Comparison of ENCODE assay signal across 8 cellular contexts in the genomic region with DNA sequence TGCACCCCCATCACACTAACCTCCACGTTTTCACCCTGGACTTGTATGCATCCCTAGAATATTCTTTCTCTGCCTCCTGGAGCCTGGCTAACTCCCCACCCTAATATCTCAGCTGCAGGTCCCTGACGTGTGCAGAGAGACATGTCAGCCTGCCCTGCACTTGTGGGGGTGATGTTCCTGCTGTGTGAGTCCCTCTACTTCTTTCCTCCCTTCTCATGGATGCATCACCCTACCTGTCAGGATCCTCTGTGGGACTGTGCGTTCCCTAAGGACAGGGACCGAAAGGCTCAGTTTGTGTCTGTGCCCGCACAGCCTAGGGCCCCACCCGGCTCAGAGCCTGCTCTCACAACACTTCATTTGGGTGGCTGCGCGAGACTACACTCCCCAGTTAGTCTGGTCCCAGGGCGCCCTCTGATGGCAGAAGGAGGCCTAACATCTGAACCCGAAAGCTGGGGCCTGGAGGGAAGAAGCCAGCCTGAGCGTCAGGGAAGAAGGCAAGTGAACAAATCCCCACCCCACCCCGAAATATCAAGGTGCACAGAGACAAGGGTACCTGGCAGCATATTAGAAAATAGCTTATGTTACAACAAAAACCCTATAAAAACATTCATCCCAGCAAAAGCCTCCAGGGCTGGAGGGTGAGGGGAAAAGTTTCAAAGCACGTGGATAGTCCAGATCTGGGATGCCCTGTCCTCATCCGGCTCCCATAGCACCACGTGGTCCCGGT. TPM values are rescaled to one million over a fixed set of nuclear protein-coding genes. Genes with fewer than 3 reads are reported as not detected.
A peak's percentile ranks its signal among the peaks of the same experiment; 100 is the strongest.
DNase-seq lines count a peak whose midpoint lies in the region; ATAC-seq and TF ChIP-seq lines count a peak whose summit lies in the region.

No MANE protein-coding gene starts in this region.

- peak overlapping the region; percentile 100 for H3K4me3 ChIP-seq in CD4-positive, CD25-positive, alpha-beta regulatory T cell (ENCODE audit: low read depth, low read length)
- H3K4me3 ChIP-seq in uterus, result no peak overlapping the region

- ATAC-seq in CD4-positive, CD25-positive, alpha-beta regulatory T cell (ENCODE audit: low read depth in 2 of 2), result peak; percentile 78 to 86
- ATAC-seq in GM21619 (IDR thresholded peaks at IDR 0.05; ENCODE audit: unreplicated experiment) (peak; percentile 38), left cardiac atrium (peak; percentile 91 to 92)
- peak; percentile 62 for ATAC-seq in activated naive CD8-positive, alpha-beta T cell treated with anti-CD3 and anti-CD28 coated beads, Interleukin-2, amount 50 U/mL, for 24 hours

- H3K27ac ChIP-seq in CD4-positive, CD25-positive, alpha-beta regulatory T cell (ENCODE audit: insufficient read depth, low read length, poor library complexity, severe bottlenecking), result peak overlapping the region; percentile 70
- no peak overlapping the region for H3K27ac ChIP-seq in uterus

- peak overlapping the region; percentile 92 to 100 (median 97) for H3K27ac Mint-ChIP-seq in CD4-positive, CD25-positive, alpha-beta regulatory T cell
- peak overlapping the region; percentile 87 for H3K27ac Mint-ChIP-seq in activated naive CD8-positive, alpha-beta T cell treated with anti-CD3 and anti-CD28 coated beads, Interleukin-2, amount 50 U/mL, for 24 hours

- H3K27me3 ChIP-seq in CD4-positive, CD25-positive, alpha-beta regulatory T cell (ENCODE audit: control insufficient read depth, insufficient read depth, low read length), result no peaks in the 10 kb centered on the region
- H3K27me3 ChIP-seq in uterus, result no peaks in the 10 kb centered on the region

- H3K9me3 ChIP-seq in CD4-positive, CD25-positive, alpha-beta regulatory T cell (ENCODE audit: control insufficient read depth in 2 of 2, low read length in 2 of 2), result no peaks in the 10 kb centered on the region
- H3K9me3 ChIP-seq in uterus, result no peaks in the 10 kb centered on the region

- TF ChIP-seq CTCF in uterus (IDR thresholded peaks at IDR 0.05), result peak; percentile 80 to 95 (median 86)

- DNase-seq in CD4-positive, CD25-positive, alpha-beta regulatory T cell, result peak; percentile 87 to 92 (median 91)
- DNase-seq in NCI-H1105 treated with DMSO at 0.1 percent for 48 hours (lab: John Stamatoyannopoulos, UW) (peak; percentile 57), T-helper 1 cell (peak; percentile 83 to 95 (median 88)), left cardiac atrium (peak; percentile 93), renal cortical epithelial cell (ENCODE audit: low read depth) (peak; percentile 55), uterus (peak; percentile 87 to 88)
- peak; percentile 97 for DNase-seq in activated naive CD8-positive, alpha-beta T cell treated with anti-CD3 and anti-CD28 coated beads, Interleukin-2, amount 50 U/mL, for 24 hours

- H3K27me3 Mint-ChIP-seq in CD4-positive, CD25-positive, alpha-beta regulatory T cell, result peaks cover 5% of the 10 kb centered on the region
- no peaks in the 10 kb centered on the region for H3K27me3 Mint-ChIP-seq in activated naive CD8-positive, alpha-beta T cell treated with anti-CD3 and anti-CD28 coated beads, Interleukin-2, amount 50 U/mL, for 24 hours

- no peak for TF ChIP-seq POLR2A in uterus (IDR thresholded peaks at IDR 0.05)

- intact Hi-C loops in left cardiac atrium (cut with DNase I) (loop anchor here (2.0 to 10.0 kb wide), 4 partner anchors 37 to 217 kb away; no protein-coding TSS in a partner anchor), uterus (cut with DNase I; ENCODE audit: low total_unique reads) (loop anchor here (5.0 kb wide), 1 partner anchor 39 kb away; a partner anchor contains a TSS)

- H3K4me1 Mint-ChIP-seq in CD4-positive, CD25-positive, alpha-beta regulatory T cell, result peaks cover 6 to 57% (median 37%) of the 10 kb centered on the region in 4 donors
- H3K4me1 Mint-ChIP-seq in activated naive CD8-positive, alpha-beta T cell treated with anti-CD3 and anti-CD28 coated beads, Interleukin-2, amount 50 U/mL, for 24 hours, result peaks cover 54% of the 10 kb centered on the region

- peak overlapping the region; percentile 92 to 98 (median 94) for H3K4me3 Mint-ChIP-seq in CD4-positive, CD25-positive, alpha-beta regulatory T cell
- H3K4me3 Mint-ChIP-seq in activated naive CD8-positive, alpha-beta T cell treated with anti-CD3 and anti-CD28 coated beads, Interleukin-2, amount 50 U/mL, for 24 hours, result peak overlapping the region; percentile 72

- peaks cover 55% of the 10 kb centered on the region for H3K4me1 ChIP-seq in CD4-positive, CD25-positive, alpha-beta regulatory T cell (ENCODE audit: control insufficient read depth, insufficient read depth, low read length, poor library complexity, severe bottlenecking)
- H3K4me1 ChIP-seq in uterus, result no peaks in the 10 kb centered on the region

- H3K36me3 Mint-ChIP-seq in CD4-positive, CD25-positive, alpha-beta regulatory T cell, result peaks cover 44% of the 10 kb centered on the region
- peaks cover 28% of the 10 kb centered on the region for H3K36me3 Mint-ChIP-seq in activated naive CD8-positive, alpha-beta T cell treated with anti-CD3 and anti-CD28 coated beads, Interleukin-2, amount 50 U/mL, for 24 hours (ENCODE audit: low read depth)

- H3K9me3 Mint-ChIP-seq in CD4-positive, CD25-positive, alpha-beta regulatory T cell, result peaks cover 0 to 2% (median 0%) of the 10 kb centered on the region in 7 donors
- no peaks in the 10 kb centered on the region for H3K9me3 Mint-ChIP-seq in activated naive CD8-positive, alpha-beta T cell treated with anti-CD3 and anti-CD28 coated beads, Interleukin-2, amount 50 U/mL, for 24 hours

- peaks cover 50% of the 10 kb centered on the region for H3K36me3 ChIP-seq in CD4-positive, CD25-positive, alpha-beta regulatory T cell (ENCODE audit: control insufficient read depth, insufficient read depth, low read length)
- no peaks in the 10 kb centered on the region for H3K36me3 ChIP-seq in uterus

RNA-seq across cellular contexts. Expression of a gene that starts 3.7 kb away (rescaled TPM):
- total RNA-seq in CD4-positive, CD25-positive, alpha-beta regulatory T cell, result 1,528 TPM
- polyA plus RNA-seq in CD4-positive, CD25-positive, alpha-beta regulatory T cell, result over 10,000 TPM in 2 of 4 donors, 1,000 to 10,000 TPM in 2; 9,467 to 12,173 (median 10,919) TPM
- total RNA-seq in left cardiac atrium (10 to 100 TPM in 1 of 2 donors, 1 to 10 TPM in 1; 5.5 to 14.3 TPM), renal cortical epithelial cell (not detected in 2 replicates), uterus (1 to 10 TPM in 1 of 4 donors, not detected in 3; 7.8 TPM)

RNA-seq across cellular contexts. Expression of a gene that starts 15.0 kb away (rescaled TPM):
- 30.8 TPM for total RNA-seq in CD4-positive, CD25-positive, alpha-beta regulatory T cell
- 10 to 100 TPM in 3 of 4 donors, 1 to 10 TPM in 1; 8.1 to 15.2 (median 11.0) TPM for polyA plus RNA-seq in CD4-positive, CD25-positive, alpha-beta regulatory T cell
- total RNA-seq in left cardiac atrium, result 10 to 100 TPM; 14.5 to 15.7 TPM
- total RNA-seq in renal cortical epithelial cell, result 1.9 and 9.6 TPM in 2 replicates
- total RNA-seq in uterus, result 10 to 100 TPM in 3 of 4 donors, 1 to 10 TPM in 1; 7.4 to 36.5 (median 13.4) TPM

RNA-seq across cellular contexts. Expression of a gene that starts 32.5 kb away (rescaled TPM):
- total RNA-seq in CD4-positive, CD25-positive, alpha-beta regulatory T cell, result 2.3 TPM
- 1 to 10 TPM in 3 of 4 donors, not detected in 1; 1.0 to 2.0 (median 1.3) TPM for polyA plus RNA-seq in CD4-positive, CD25-positive, alpha-beta regulatory T cell
- total RNA-seq in left cardiac atrium (not detected), renal cortical epithelial cell (0.35 and 7.1 TPM in 2 replicates), uterus (1 to 10 TPM in 1 of 4 donors, not detected in 3; 3.0 TPM)

RNA-seq across cellular contexts. Expression of a gene that starts 41.6 kb away (rescaled TPM):
- total RNA-seq in CD4-positive, CD25-positive, alpha-beta regulatory T cell, result 404 TPM
- polyA plus RNA-seq in CD4-positive, CD25-positive, alpha-beta regulatory T cell, result 1,000 to 10,000 TPM; 1,085 to 1,853 (median 1,299) TPM
- total RNA-seq in left cardiac atrium (10 to 100 TPM; 90.6 to 93.9 TPM), renal cortical epithelial cell (12.8 and 17.5 TPM in 2 replicates), uterus (10 to 100 TPM in 3 of 4 donors, 1 to 10 TPM in 1; 5.0 to 86.6 (median 52.3) TPM)

RNA-seq across cellular contexts. Expression of a gene that starts 51.1 kb away (rescaled TPM):
- not detected for total RNA-seq in CD4-positive, CD25-positive, alpha-beta regulatory T cell
- polyA plus RNA-seq in CD4-positive, CD25-positive, alpha-beta regulatory T cell, result under 1 TPM in 2 of 4 donors, not detected in 2; 0.25 to 0.55 TPM
- total RNA-seq in left cardiac atrium (under 1 TPM in 1 of 2 donors, not detected in 1; 0.35 TPM), renal cortical epithelial cell (not detected in 2 replicates), uterus (not detected)

Comparison
In these comparisons a context has a peak if more than half of its experiments do, and no peak if none do; other contexts are left out.
1. ATAC-seq: peak in every context shown above with its lines; median percentile 92 in left cardiac atrium; 82 in CD4-positive, CD25-positive, alpha-beta regulatory T cell; 62 in activated naive CD8-positive, alpha-beta T cell treated with anti-CD3 and anti-CD28 coated beads, Interleukin-2, amount 50 U/mL, for 24 hours; 38 in GM21619.
2. RNA of a gene that starts 3.7 kb away (total RNA-seq): 1,528 TPM in CD4-positive, CD25-positive, alpha-beta regulatory T cell (single experiment); 5.5 to 14.3 TPM in left cardiac atrium, 7.8 TPM in uterus and not detected in renal cortical epithelial cell; every median in the first group is over 10 times any median in the second.
3. Peak in every context shown above with its lines, with median percentiles within 50 percentile points of each other: DNase-seq.